In genomic region chr22:50505776-50506610, GRCh38 we compare ENCODE assay signal across 6 cellular contexts.
DNase-seq lines count a peak whose midpoint lies in the region; ATAC-seq and TF ChIP-seq lines count a peak whose summit lies in the region.

No MANE protein-coding gene starts in this region.

- H3K27me3 ChIP-seq in OCI-LY1 (ENCODE audit: insufficient read depth, low read length) (no peaks in the 10 kb centered on the region), iPS-20b (ENCODE audit: insufficient read depth, low read length) (no peaks in the 10 kb centered on the region)

- peaks cover 24% of the 10 kb centered on the region for H3K79me2 ChIP-seq in OCI-LY1 (ENCODE audit: insufficient read depth, low read length)

- H3K9me3 ChIP-seq in OCI-LY1 (ENCODE audit: low read length): no peaks in the 10 kb centered on the region
- no peaks in the 10 kb centered on the region for H3K9me3 ChIP-seq in iPS-20b (ENCODE audit: insufficient read depth, low read depth, low read length)

- ATAC-seq in HG03521 (IDR thresholded peaks at IDR 0.05; ENCODE audit: unreplicated experiment): no peak

- H3K36me3 ChIP-seq in OCI-LY1 (ENCODE audit: insufficient read depth, low read length) (peaks cover 22% of the 10 kb centered on the region), iPS-20b (ENCODE audit: insufficient read depth, low read depth, low read length) (peaks cover 6% of the 10 kb centered on the region; the same call in 1 of the 2 replicates)

- TF ChIP-seq CTCF in AG10803 (conservative IDR thresholded peaks at IDR 0.05; ENCODE audit: low read length) (no peak), OCI-LY1 (IDR thresholded peaks at IDR 0.05; ENCODE audit: low read length) (no peak)

- H3F3A ChIP-seq in OCI-LY1 (ENCODE audit: insufficient read depth, low read length): no peaks in the 10 kb centered on the region

- DNase-seq in AG10803 (ENCODE audit: low read depth): no peak
- no peak for DNase-seq in DMS53 (lab: John Stamatoyannopoulos, UW)
- no peak for DNase-seq in stimulated activated naive CD4-positive, alpha-beta T cell treated with Interleukin-2 at 50 U/mL for 16 hours (lab: John Stamatoyannopoulos, UW)

- H3K9ac ChIP-seq in OCI-LY1 (ENCODE audit: low read length): peak overlapping the region; percentile 94
- H3K9ac ChIP-seq in iPS-20b (ENCODE audit: low read depth, low read length): no peak overlapping the region

- H3K4me1 ChIP-seq in OCI-LY1 (ENCODE audit: insufficient read depth, low read length, severe bottlenecking) (peaks cover 26% of the 10 kb centered on the region), iPS-20b (ENCODE audit: insufficient read depth, low read length) (no peaks in the 10 kb centered on the region; the same call in 1 of the 2 replicates)

- no peaks in the 10 kb centered on the region for H3K9me2 ChIP-seq in OCI-LY1 (ENCODE audit: low read depth, low read length)

- H3K4me3 ChIP-seq in AG10803 (ENCODE audit: low read length) (peak overlapping the region; percentile 97), OCI-LY1 (ENCODE audit: low read depth, low read length, poor library complexity, severe bottlenecking) (peak overlapping the region; percentile 96), iPS-20b (ENCODE audit: low read length) (peak overlapping the region; percentile 95; the same call in 1 of the 2 replicates)

- no peak overlapping the region for H3K27ac ChIP-seq in OCI-LY1 (ENCODE audit: low read depth, low read length, poor library complexity, severe bottlenecking)
- no peak overlapping the region for H3K27ac ChIP-seq in iPS-20b (ENCODE audit: low read length)

- H4K20me1 ChIP-seq in OCI-LY1 (ENCODE audit: insufficient read depth, low read length): no peaks in the 10 kb centered on the region

- peak overlapping the region; percentile 98 for H3K4me2 ChIP-seq in OCI-LY1 (ENCODE audit: low read length)

- no peak overlapping the region for H2AFZ ChIP-seq in OCI-LY1 (ENCODE audit: low read length)
